ENCODE assay signal across 19 cellular contexts in the genomic region with DNA sequence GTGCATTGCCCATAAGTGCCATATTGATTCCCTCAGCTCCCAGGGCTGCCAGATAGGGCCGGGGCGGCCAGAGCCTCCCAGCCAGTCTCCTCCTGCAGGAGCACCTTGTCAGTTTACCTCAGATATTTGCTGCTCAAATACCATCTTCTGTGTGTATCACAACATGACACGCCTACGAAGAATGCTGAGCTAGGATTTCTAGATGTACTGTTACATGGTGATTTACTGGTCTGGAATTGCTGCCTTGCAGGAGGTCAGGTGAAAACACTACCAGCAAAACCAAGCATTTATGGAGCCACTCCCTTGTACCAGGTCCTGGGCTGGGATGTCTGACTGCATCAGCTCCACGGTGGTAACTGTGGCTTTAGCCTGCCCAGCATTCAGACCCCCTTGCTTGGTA. TPM values are rescaled to one million over a fixed set of nuclear protein-coding genes. Genes with fewer than 3 reads are reported as not detected.
DNase-seq lines count a peak whose midpoint lies in the region; ATAC-seq and TF ChIP-seq lines count a peak whose summit lies in the region.
"Had no signal": no experiment of that assay in that cellular context is flagged by ENCODE, and none has a peak within 500 bp of the region (broad histone marks: within the 10 kb centered on the region; RNA-seq: fewer than 3 reads in every experiment).

No MANE protein-coding gene starts in this region.

- H3K79me2 ChIP-seq in hepatocyte = no peaks in the 10 kb centered on the region

- ATAC-seq in HG03135 (IDR thresholded peaks at IDR 0.05; ENCODE audit: unreplicated experiment) = no peak
- ATAC-seq: GM23338, natural killer cell had no signal

- WGBS in hepatocyte (ENCODE audit: low lambda C conversion rate, missing lambda C conversion rate) = 59% methylated on average over 5 of the region's 5 CpGs

- H3K4me1 Mint-ChIP-seq in activated CD4-positive, alpha-beta T cell treated with anti-CD3 and anti-CD28 coated beads, Interleukin-2, amount 10 ng/mL, durations not matched to agents 7 days and 5 days = no peaks in the 10 kb centered on the region
- H3K4me1 Mint-ChIP-seq: endodermal cell, GM23338, natural killer cell had no signal

- peaks cover 2% of the 10 kb centered on the region for H3K27me3 Mint-ChIP-seq in activated CD4-positive, alpha-beta T cell treated with anti-CD3 and anti-CD28 coated beads, Interleukin-2, amount 10 ng/mL, durations not matched to agents 7 days and 5 days

- no peaks in the 10 kb centered on the region for H3K9me2 ChIP-seq in hepatocyte (replicated peaks; ENCODE audit: insufficient read depth)

- no peak overlapping the region for H2AFZ ChIP-seq in hepatocyte
- H2AFZ ChIP-seq: GM23338 had no signal

- DNase-seq in HS-5 (ENCODE audit: low read depth) (peak; percentile 56), SW480 (ENCODE audit: low spot score) (peak; percentile 50), hepatocyte (ENCODE audit: low spot score) (peak; percentile 60), vagina (ENCODE audit: extremely low spot score in 2 of 2) (no peak)
- no peak for DNase-seq in stimulated activated CD4-positive, alpha-beta T cell treated with anti-CD3 and anti-CD28 coated beads, Interleukin-4, amount 100 ng/mL, for 1 hour
- DNase-seq in activated CD4-positive, alpha-beta T cell treated with anti-CD3 and anti-CD28 coated beads, Interleukin-2, amount 10 ng/mL, durations not matched to agents 7 days and 5 days = no peak
- DNase-seq: activated CD4-positive, alpha-beta T cell treated with anti-CD3 and anti-CD28 coated beads for 1 hour; activated effector memory CD4-positive, alpha-beta T cell treated with Interleukin-2 at 50 U/mL for 16 hours; endodermal cell; MV-4-11; natural killer cell; NCI-H2081; NCI-H524; posterior cingulate gyrus; SIG-M5 had no signal

- intact Hi-C loops in vagina (cut with DNase I) = no loop called here

- H3K36me3 ChIP-seq in hepatocyte (replicated peaks; ENCODE audit: insufficient read depth, low read depth) = no peaks in the 10 kb centered on the region
- no peaks in the 10 kb centered on the region for H3K36me3 ChIP-seq in vagina
- H3K36me3 ChIP-seq: BLaER1 had no signal

- TF ChIP-seq CTCF in hepatocyte (IDR thresholded peaks at IDR 0.05; ENCODE audit: poor library complexity) (no peak), vagina (IDR thresholded peaks at IDR 0.05) (no peak)

- H3K27ac ChIP-seq in hepatocyte (no peak overlapping the region), vagina (no peak overlapping the region)
- H3K27ac ChIP-seq: BLaER1 had no signal

- H3K4me3 ChIP-seq in hepatocyte (no peak overlapping the region), vagina (no peak overlapping the region)
- H3K4me3 ChIP-seq: BLaER1, GM23338, smooth muscle cell had no signal

- H3K4me1 ChIP-seq in hepatocyte (ENCODE audit: insufficient read depth) (no peaks in the 10 kb centered on the region), vagina (no peaks in the 10 kb centered on the region)

- no peak overlapping the region for H3K4me3 Mint-ChIP-seq in activated CD4-positive, alpha-beta T cell treated with anti-CD3 and anti-CD28 coated beads, Interleukin-2, amount 10 ng/mL, durations not matched to agents 7 days and 5 days
- H3K4me3 Mint-ChIP-seq: endodermal cell, GM23338, natural killer cell had no signal

- CTCF ChIA-PET in activated CD4-positive, alpha-beta T cell treated with anti-CD3 and anti-CD28 coated beads, Interleukin-2, amount 10 ng/mL, durations not matched to agents 7 days and 5 days (lab: Charles Lee) = interaction anchor here (0.7 to 2.0 kb wide), 2 partner anchors 13 to 16 kb away, joined by 3 to 4 read pairs; no protein-coding TSS in a partner anchor

- H3K27me3 ChIP-seq in hepatocyte (no peaks in the 10 kb centered on the region), vagina (no peaks in the 10 kb centered on the region)
- H3K27me3 ChIP-seq: BLaER1 had no signal

- no peak overlapping the region for H3K4me2 ChIP-seq in hepatocyte
- H3K4me2 ChIP-seq: BLaER1, GM23338, smooth muscle cell had no signal

- H3K9me3 Mint-ChIP-seq in activated CD4-positive, alpha-beta T cell treated with anti-CD3 and anti-CD28 coated beads, Interleukin-2, amount 10 ng/mL, durations not matched to agents 7 days and 5 days = no peaks in the 10 kb centered on the region
- H3K9me3 Mint-ChIP-seq: endodermal cell, GM23338, natural killer cell had no signal

- H3K27ac Mint-ChIP-seq in activated CD4-positive, alpha-beta T cell treated with anti-CD3 and anti-CD28 coated beads, Interleukin-2, amount 10 ng/mL, durations not matched to agents 7 days and 5 days = no peak overlapping the region
- H3K27ac Mint-ChIP-seq: endodermal cell, GM23338, natural killer cell had no signal

- H4K20me1 ChIP-seq in hepatocyte (ENCODE audit: insufficient read depth, poor library complexity, severe bottlenecking) = no peaks in the 10 kb centered on the region
- H4K20me1 ChIP-seq: BLaER1 had no signal

- POLR2A ChIA-PET in activated CD4-positive, alpha-beta T cell treated with anti-CD3 and anti-CD28 coated beads, Interleukin-2, amount 10 ng/mL, durations not matched to agents 7 days and 5 days (lab: Charles Lee) = no interaction called here

- H3K9me3 ChIP-seq in hepatocyte (ENCODE audit: low read depth) = no peaks in the 10 kb centered on the region
- H3K9me3 ChIP-seq in vagina = no peaks in the 10 kb centered on the region
- H3K9me3 ChIP-seq: BLaER1 had no signal

- H3K36me3 Mint-ChIP-seq in activated CD4-positive, alpha-beta T cell treated with anti-CD3 and anti-CD28 coated beads, Interleukin-2, amount 10 ng/mL, durations not matched to agents 7 days and 5 days (ENCODE audit: low read depth) = no peaks in the 10 kb centered on the region
- H3K36me3 Mint-ChIP-seq: natural killer cell had no signal

- TF ChIP-seq POLR2A in vagina (IDR thresholded peaks at IDR 0.05) = no peak

RNA-seq across cellular contexts. Expression of a gene that starts 11.8 kb away (rescaled TPM):
- total RNA-seq in hepatocyte = 15.4 and 22.7 TPM in 2 replicates
- polyA plus RNA-seq in hepatocyte = 4.6 and 12.6 TPM in 2 replicates
- 35.1 TPM for total RNA-seq in vagina
- 10 to 100 TPM; 19.1 to 21.4 TPM for total RNA-seq in activated CD4-positive, alpha-beta T cell treated with anti-CD3 and anti-CD28 coated beads, Interleukin-2, amount 10 ng/mL, durations not matched to agents 7 days and 5 days

Comparison
In these comparisons a context has a peak if more than half of its experiments do, and no peak if none do; other contexts are left out.
1. DNase-seq: peak in HS-5 (single experiment), SW480 (single experiment) and hepatocyte (single experiment); none in stimulated activated CD4-positive, alpha-beta T cell treated with anti-CD3 and anti-CD28 coated beads, Interleukin-4, amount 100 ng/mL, for 1 hour (single experiment), vagina (0 of 2) and activated CD4-positive, alpha-beta T cell treated with anti-CD3 and anti-CD28 coated beads, Interleukin-2, amount 10 ng/mL, durations not matched to agents 7 days and 5 days (single experiment).